5 cellular contexts compared by ENCODE assay signal in the genomic region with DNA sequence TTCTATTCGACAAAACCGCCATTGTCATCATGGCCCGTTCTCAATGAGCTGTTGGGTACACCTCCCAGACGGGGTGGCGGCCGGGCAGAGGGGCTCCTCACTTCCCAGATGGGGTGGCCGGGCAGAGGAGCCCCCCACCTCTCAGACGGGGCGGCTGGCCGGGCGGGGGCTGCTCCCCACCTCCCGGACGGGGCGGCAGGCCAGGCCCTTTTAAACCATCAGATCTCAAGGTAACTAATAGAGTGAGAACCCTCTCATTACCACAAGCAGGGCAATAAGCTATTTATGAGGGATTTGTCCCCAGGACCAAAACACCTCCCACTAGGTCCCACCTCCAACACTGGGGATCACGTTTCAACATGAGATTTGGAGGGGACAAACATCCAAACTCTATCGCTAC.
A peak's percentile ranks its signal among the peaks of the same experiment; 100 is the strongest.
DNase-seq lines count a peak whose midpoint lies in the region; TF ChIP-seq lines count a peak whose summit lies in the region.
"Not testable (repeated sequence)": the region's sequence is repeated elsewhere in the genome, so short reads cannot be mapped to it uniquely, and the experiment has no call there.

No MANE protein-coding gene starts in this region.

- H3K9me3 ChIP-seq in endodermal cell (ENCODE audit: control insufficient read depth, low read length) = peaks cover 33% of the 10 kb centered on the region
- not testable (repeated sequence) for H3K9me3 ChIP-seq in esophagus muscularis mucosa; trophoblast cell (ENCODE audit: insufficient read depth, low read depth, low read length)

- not testable (repeated sequence) for H3K36me3 Mint-ChIP-seq in endodermal cell (ENCODE audit: low read depth)

- H3K4me3 ChIP-seq in endodermal cell (ENCODE audit: low read length); esophagus muscularis mucosa; trophoblast cell (ENCODE audit: low read depth, low read length): not testable (repeated sequence)

- not testable (repeated sequence) for H4K91ac ChIP-seq in trophoblast cell (ENCODE audit: low read depth, low read length)

- H3K4ac ChIP-seq in trophoblast cell (ENCODE audit: low read depth, low read length) = not testable (repeated sequence)

- H3K27me3 ChIP-seq in endodermal cell (ENCODE audit: control insufficient read depth, insufficient read depth, low read length, poor library complexity, severe bottlenecking); esophagus muscularis mucosa; trophoblast cell (ENCODE audit: insufficient read depth, low read length): not testable (repeated sequence)

- not testable (repeated sequence) for H4K12ac ChIP-seq in trophoblast cell (ENCODE audit: low read depth, low read length)

- H3K18ac ChIP-seq in trophoblast cell (ENCODE audit: low read length) = not testable (repeated sequence)

- H2AFZ ChIP-seq in trophoblast cell (ENCODE audit: insufficient read depth, low read length, poor library complexity) = not testable (repeated sequence)

- H2BK120ac ChIP-seq in trophoblast cell (ENCODE audit: insufficient read depth, low read length, poor library complexity) = not testable (repeated sequence)

- H3K36me3 ChIP-seq in endodermal cell (ENCODE audit: control insufficient read depth, insufficient read depth, low read length); esophagus muscularis mucosa; trophoblast cell (ENCODE audit: control insufficient read depth in 1 of 2, insufficient read depth in 2 of 2, low read length in 2 of 2): not testable (repeated sequence)

- H3K4me3 Mint-ChIP-seq in endodermal cell = not testable (repeated sequence)

- H3K23ac ChIP-seq in trophoblast cell (ENCODE audit: low read length) = not testable (repeated sequence)

- H3K27me3 Mint-ChIP-seq in endodermal cell (ENCODE audit: insufficient read depth) = not testable (repeated sequence)

- not testable (repeated sequence) for TF ChIP-seq CTCF in endodermal cell (conservative IDR thresholded peaks at IDR 0.05); esophagus muscularis mucosa (IDR thresholded peaks at IDR 0.05)

- H3K4me1 ChIP-seq in endodermal cell (ENCODE audit: control insufficient read depth, insufficient read depth, low read length); esophagus muscularis mucosa; trophoblast cell (ENCODE audit: control insufficient read depth in 1 of 2, insufficient read depth in 2 of 2, low read length in 2 of 2): not testable (repeated sequence)

- peak overlapping the region; percentile 46 for H2BK12ac ChIP-seq in trophoblast cell (ENCODE audit: low read length)

- H4K8ac ChIP-seq in trophoblast cell (ENCODE audit: low read depth, low read length) = not testable (repeated sequence)

- not testable (repeated sequence) for H3K27ac ChIP-seq in endodermal cell (ENCODE audit: low read depth, low read length); esophagus muscularis mucosa (replicated peaks in 1 of 4); trophoblast cell (ENCODE audit: low read depth, low read length)

- not testable (repeated sequence) for H3K27ac Mint-ChIP-seq in endodermal cell

- not testable (repeated sequence) for H3K14ac ChIP-seq in trophoblast cell (ENCODE audit: low read length)

- H2BK5ac ChIP-seq in trophoblast cell (ENCODE audit: low read depth, low read length, poor library complexity) = not testable (repeated sequence)

- not testable (repeated sequence) for H3K79me1 ChIP-seq in trophoblast cell (ENCODE audit: low read length)

- DNase-seq in ecto neural progenitor cell (ENCODE audit: low spot score) (peak; percentile 29), endodermal cell (peak; percentile 25), esophagus muscularis mucosa (ENCODE audit: extremely low spot score) (peak; percentile 74), mucosa of gallbladder (ENCODE audit: low spot score) (peak; percentile 6)
- not testable (repeated sequence) for DNase-seq in trophoblast cell

- not testable (repeated sequence) for H3K79me2 ChIP-seq in trophoblast cell (ENCODE audit: control insufficient read depth, insufficient read depth, low read length, poor library complexity)

- not testable (repeated sequence) for TF ChIP-seq EP300 in esophagus muscularis mucosa (IDR thresholded peaks at IDR 0.05)

- not testable (repeated sequence) for H2AK5ac ChIP-seq in trophoblast cell (ENCODE audit: low read length)

- 90 to 100% methylated on average over 6 to 13 of the region's 16 CpGs for WGBS in endodermal cell (ENCODE audit: insufficient coverage in 1 of 2, insufficient read length in 1 of 2), 2 experiments
- 86% methylated on average over 3 of the region's 16 CpGs for WGBS in esophagus muscularis mucosa
- no CpG with 5 or more reads among the region's 16 CpGs for WGBS in trophoblast cell (ENCODE audit: extremely low coverage, insufficient coverage, insufficient read length)

- not testable (repeated sequence) for H3K9ac ChIP-seq in endodermal cell (ENCODE audit: extremely low read depth, low read length, poor library complexity, severe bottlenecking); trophoblast cell (ENCODE audit: low read length)

- not testable (repeated sequence) for H3K4me2 ChIP-seq in trophoblast cell (ENCODE audit: low read length)

- not testable (repeated sequence) for TF ChIP-seq POLR2A in esophagus muscularis mucosa (IDR thresholded peaks at IDR 0.05; ENCODE audit: low read depth)

- not testable (repeated sequence) for H3K9me3 Mint-ChIP-seq in endodermal cell

- H3K4me1 Mint-ChIP-seq in endodermal cell = peaks cover 14% of the 10 kb centered on the region

- intact Hi-C loops in esophagus muscularis mucosa (cut with DNase I) = not testable (repeated sequence)
